ENCODE assay signal across 17 cellular contexts in genomic region chr12:720231-720941, GRCh38. TPM values are rescaled to one million over a fixed set of nuclear protein-coding genes. Genes with fewer than 3 reads are reported as not detected.
DNase-seq lines count a peak whose midpoint lies in the region; ATAC-seq, FAIRE-seq and TF ChIP-seq lines count a peak whose summit lies in the region.
"Had no signal": no experiment of that assay in that cellular context is flagged by ENCODE, and none has a peak within 500 bp of the region (broad histone marks: within the 10 kb centered on the region; RNA-seq: fewer than 3 reads in every experiment).

No MANE protein-coding gene starts in this region.

- no peak for DNase-seq in activated CD4-positive, alpha-beta T cell treated with anti-CD3 and anti-CD28 coated beads, Interleukin-2, amount 10 ng/mL, durations not matched to agents 24 days and 14 days
- no peak for DNase-seq in activated CD4-positive, alpha-beta T cell treated with anti-CD3 and anti-CD28 coated beads for 48 hours
- DNase-seq in GM18507 (ENCODE audit: extremely low spot score, insufficient read length, low read depth) = no peak
- no peak for DNase-seq in neural crest cell (ENCODE audit: low read depth, low spot score)
- no peak for DNase-seq in iPS-NIHi7 (ENCODE audit: extremely low spot score)
- DNase-seq in colonic mucosa = no peak
- DNase-seq: activated CD4-positive, alpha-beta T cell treated with anti-CD3 and anti-CD28 coated beads, Interleukin-2, amount 50 U/mL, for 48 hours; NCI-H345; SHP77 treated with DMSO at 0.1 percent for 48 hours had no signal

- H3K4me1 Mint-ChIP-seq in activated CD4-positive, alpha-beta T cell treated with anti-CD3 and anti-CD28 coated beads, Interleukin-2, amount 10 ng/mL, durations not matched to agents 24 days and 14 days = peaks cover 42% of the 10 kb centered on the region
- peaks cover 52% of the 10 kb centered on the region for H3K4me1 Mint-ChIP-seq in activated T-helper 17 cell treated with anti-CD3 and anti-CD28 coated beads, Interleukin-2, amount 50 U/mL, for 72 hours
- peaks cover 19% of the 10 kb centered on the region for H3K4me1 Mint-ChIP-seq in neural crest cell

- H3K27me3 Mint-ChIP-seq in activated CD4-positive, alpha-beta T cell treated with anti-CD3 and anti-CD28 coated beads, Interleukin-2, amount 10 ng/mL, durations not matched to agents 24 days and 14 days = no peaks in the 10 kb centered on the region
- no peaks in the 10 kb centered on the region for H3K27me3 Mint-ChIP-seq in activated T-helper 17 cell treated with anti-CD3 and anti-CD28 coated beads, Interleukin-2, amount 50 U/mL, for 72 hours
- peaks cover 3% of the 10 kb centered on the region for H3K27me3 Mint-ChIP-seq in neural crest cell (ENCODE audit: low read depth)

- intact Hi-C loops in activated CD4-positive, alpha-beta T cell treated with anti-CD3 and anti-CD28 coated beads, Interleukin-2, amount 10 ng/mL, durations not matched to agents 24 days and 14 days (cut with micrococcal nuclease) = no loop called here
- intact Hi-C loops in colonic mucosa (cut with DNase I) = no loop called here

- H3K9ac ChIP-seq in colonic mucosa (ENCODE audit: low read depth in 2 of 2, low read length in 2 of 2) = no peak overlapping the region
- H3K9ac ChIP-seq: parathyroid adenoma had no signal

- ATAC-seq in activated T-helper 17 cell treated with anti-CD3 and anti-CD28 coated beads, Interleukin-2, amount 50 U/mL, for 72 hours (replicated peaks) = no peak
- no peak for ATAC-seq in HG03571 (IDR thresholded peaks at IDR 0.05; ENCODE audit: unreplicated experiment)
- ATAC-seq: A549 had no signal

- H3K9me3 Mint-ChIP-seq in activated CD4-positive, alpha-beta T cell treated with anti-CD3 and anti-CD28 coated beads, Interleukin-2, amount 10 ng/mL, durations not matched to agents 24 days and 14 days = no peaks in the 10 kb centered on the region
- H3K9me3 Mint-ChIP-seq in activated T-helper 17 cell treated with anti-CD3 and anti-CD28 coated beads, Interleukin-2, amount 50 U/mL, for 72 hours = no peaks in the 10 kb centered on the region
- peaks cover 3% of the 10 kb centered on the region for H3K9me3 Mint-ChIP-seq in neural crest cell

- TF ChIP-seq CTCF in neural crest cell (conservative IDR thresholded peaks at IDR 0.05) = no peak
- no peak for TF ChIP-seq CTCF in colonic mucosa (IDR thresholded peaks at IDR 0.05)

- H3K9me3 ChIP-seq in colonic mucosa = no peaks in the 10 kb centered on the region
- H3K9me3 ChIP-seq: A549, upper lobe of left lung had no signal

- H3K4me1 ChIP-seq in colonic mucosa = no peaks in the 10 kb centered on the region
- H3K4me1 ChIP-seq: parathyroid adenoma had no signal

- no peak overlapping the region for H3K4me3 ChIP-seq in colonic mucosa
- H3K4me3 ChIP-seq: A549, smooth muscle cell, upper lobe of left lung had no signal

- no peaks in the 10 kb centered on the region for H3K36me3 ChIP-seq in colonic mucosa
- H3K36me3 ChIP-seq: upper lobe of left lung had no signal

- peaks cover 5% of the 10 kb centered on the region for H3K36me3 Mint-ChIP-seq in activated CD4-positive, alpha-beta T cell treated with anti-CD3 and anti-CD28 coated beads, Interleukin-2, amount 10 ng/mL, durations not matched to agents 24 days and 14 days (ENCODE audit: low read depth)
- no peaks in the 10 kb centered on the region for H3K36me3 Mint-ChIP-seq in activated T-helper 17 cell treated with anti-CD3 and anti-CD28 coated beads, Interleukin-2, amount 50 U/mL, for 72 hours (ENCODE audit: low read depth)
- H3K36me3 Mint-ChIP-seq in neural crest cell (ENCODE audit: low read depth) = no peaks in the 10 kb centered on the region

- H3K4me3 Mint-ChIP-seq in activated CD4-positive, alpha-beta T cell treated with anti-CD3 and anti-CD28 coated beads, Interleukin-2, amount 10 ng/mL, durations not matched to agents 24 days and 14 days = peak overlapping the region; percentile 36
- H3K4me3 Mint-ChIP-seq in activated T-helper 17 cell treated with anti-CD3 and anti-CD28 coated beads, Interleukin-2, amount 50 U/mL, for 72 hours = peak overlapping the region; percentile 66
- no peak overlapping the region for H3K4me3 Mint-ChIP-seq in neural crest cell

- H3K27ac Mint-ChIP-seq in activated CD4-positive, alpha-beta T cell treated with anti-CD3 and anti-CD28 coated beads, Interleukin-2, amount 10 ng/mL, durations not matched to agents 24 days and 14 days = peak overlapping the region; percentile 64
- peak overlapping the region; percentile 53 for H3K27ac Mint-ChIP-seq in activated T-helper 17 cell treated with anti-CD3 and anti-CD28 coated beads, Interleukin-2, amount 50 U/mL, for 72 hours
- peak overlapping the region; percentile 28 for H3K27ac Mint-ChIP-seq in neural crest cell (ENCODE audit: unreplicated experiment)

- no peak overlapping the region for H3K27ac ChIP-seq in colonic mucosa
- H3K27ac ChIP-seq: A549, parathyroid adenoma had no signal

- FAIRE-seq in GM18507 (lab: Jason Lieb, UNC) = peak; percentile 54
- FAIRE-seq: A549, endometrium had no signal

- H3K27me3 ChIP-seq in colonic mucosa = no peaks in the 10 kb centered on the region
- H3K27me3 ChIP-seq: upper lobe of left lung had no signal

RNA-seq across cellular contexts. Expression of gene WNK1, which starts 32.0 kb away (rescaled TPM):
- total RNA-seq in activated CD4-positive, alpha-beta T cell treated with anti-CD3 and anti-CD28 coated beads, Interleukin-2, amount 10 ng/mL, durations not matched to agents 24 days and 14 days = 156 TPM in 2 replicates
- total RNA-seq in activated T-helper 17 cell treated with anti-CD3 and anti-CD28 coated beads, Interleukin-2, amount 50 U/mL, for 72 hours = 100 to 1,000 TPM; 150 to 252 TPM
- 155 and 166 TPM in 2 replicates for total RNA-seq in neural crest cell
- total RNA-seq in colonic mucosa = 10 to 100 TPM; 81.8 to 85.8 TPM

RNA-seq across cellular contexts. Expression of gene NINJ2, which starts 57.1 kb away (rescaled TPM):
- 4.8 and 5.5 TPM in 2 replicates for total RNA-seq in activated CD4-positive, alpha-beta T cell treated with anti-CD3 and anti-CD28 coated beads, Interleukin-2, amount 10 ng/mL, durations not matched to agents 24 days and 14 days
- total RNA-seq in activated T-helper 17 cell treated with anti-CD3 and anti-CD28 coated beads, Interleukin-2, amount 50 U/mL, for 72 hours = 10 to 100 TPM in 1 of 2 donors, 1 to 10 TPM in 1; 9.2 to 19.9 TPM
- 0.42 TPM in 1 of 2 replicates, not detected in the other for total RNA-seq in neural crest cell
- total RNA-seq in colonic mucosa = 1 to 10 TPM; 2.1 to 4.2 TPM
- total RNA-seq: LHCN-M2 had no signal
